In the genomic region with DNA sequence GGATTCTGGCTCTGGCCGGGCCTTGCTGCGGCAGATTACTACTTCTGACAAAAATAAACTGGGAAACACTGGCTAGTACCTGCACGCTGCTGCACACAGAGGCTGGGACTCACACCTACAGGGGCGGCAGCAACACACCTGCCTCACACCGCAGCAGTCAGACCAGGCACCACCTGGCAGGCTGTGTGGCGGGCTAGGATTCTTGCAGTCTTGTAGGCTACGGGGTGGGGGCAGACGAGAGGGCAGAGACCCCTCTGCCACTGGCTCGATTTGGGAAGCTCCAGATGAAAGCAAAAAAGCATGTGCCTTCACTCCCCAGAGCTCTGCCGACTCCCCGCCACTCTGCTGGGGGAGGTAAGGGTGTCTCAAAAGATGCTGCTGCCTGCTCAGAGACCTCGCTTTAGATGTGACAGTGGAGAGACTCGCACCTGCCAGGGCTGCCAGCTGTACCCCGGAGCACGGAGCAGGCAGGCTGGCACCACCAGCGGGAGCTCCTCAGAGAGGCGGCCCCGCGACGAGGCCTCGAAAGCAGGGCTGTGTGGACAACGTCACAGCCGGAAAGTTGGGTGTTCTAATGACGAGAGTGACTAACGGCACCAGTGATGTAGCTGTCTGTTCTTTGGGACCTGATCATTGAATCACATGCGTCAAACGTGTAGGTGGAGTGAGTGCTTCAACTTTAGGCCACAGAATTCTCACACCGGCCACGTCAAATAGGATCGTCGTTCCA, we compare ENCODE assay signal across 22 cellular contexts.
"Had no signal": no experiment of that assay in that cellular context is flagged by ENCODE, and none has a peak within 500 bp of the region (broad histone marks: within the 10 kb centered on the region; RNA-seq: fewer than 3 reads in every experiment).

No MANE protein-coding gene starts in this region.

- DNase-seq: activated CD4-positive, alpha-beta memory T cell treated with anti-CD3 and anti-CD28 coated beads, Interleukin-2, amount 10 ng/mL, durations not matched to agents 7 days and 5 days; activated CD4-positive, alpha-beta T cell treated with anti-CD3 and anti-CD28 coated beads for 36 hours; activated CD4-positive, alpha-beta T cell treated with anti-CD3 and anti-CD28 coated beads, Interleukin-2, amount 50 U/mL, for 1 hour; activated effector memory CD4-positive, alpha-beta T cell treated with anti-CD3 and anti-CD28 coated beads, Interleukin-2, amount 50 U/mL, for 16 hours; activated naive CD4-positive, alpha-beta T cell treated with Interleukin-2 at 50 U/mL for 16 hours; activated naive CD8-positive, alpha-beta T cell treated with anti-CD3 and anti-CD28 coated beads, Interleukin-2, amount 50 U/mL, for 24 hours; activated T-cell treated with anti-CD3 and anti-CD28 coated beads, Interleukin-2, amount 50 U/mL, for 4 hours; amniotic stem cell; Kasumi-1; KBM-7; NCI-H1930; NCI-H2107; NCI-H446; NCI-H524; NCI-H774; SJCRH30; SK-N-SH; T-helper 1 cell had no signal

- ATAC-seq: activated CD4-positive, alpha-beta T cell treated with anti-CD3 and anti-CD28 coated beads for 36 hours; activated naive CD4-positive, alpha-beta T cell treated with anti-CD3 and anti-CD28 coated beads, Interleukin-2, amount 50 U/mL, for 72 hours; activated naive CD8-positive, alpha-beta T cell treated with anti-CD3 and anti-CD28 coated beads, Interleukin-2, amount 50 U/mL, for 24 hours; activated T-cell treated with anti-CD3 and anti-CD28 coated beads, Interleukin-2, amount 50 U/mL, for 4 hours; Right ventricle myocardium inferior had no signal

- H3K27ac ChIP-seq: SJCRH30, VCaP had no signal

- H3K9me3 Mint-ChIP-seq: activated CD4-positive, alpha-beta memory T cell treated with anti-CD3 and anti-CD28 coated beads, Interleukin-2, amount 10 ng/mL, durations not matched to agents 7 days and 5 days; activated naive CD4-positive, alpha-beta T cell treated with anti-CD3 and anti-CD28 coated beads, Interleukin-2, amount 50 U/mL, for 72 hours; activated naive CD8-positive, alpha-beta T cell treated with anti-CD3 and anti-CD28 coated beads, Interleukin-2, amount 50 U/mL, for 24 hours had no signal

- H3K9me3 ChIP-seq: SJCRH30, SK-N-SH had no signal

- H3K4me3 Mint-ChIP-seq: activated CD4-positive, alpha-beta memory T cell treated with anti-CD3 and anti-CD28 coated beads, Interleukin-2, amount 10 ng/mL, durations not matched to agents 7 days and 5 days; activated CD4-positive, alpha-beta T cell treated with anti-CD3 and anti-CD28 coated beads for 36 hours; activated naive CD8-positive, alpha-beta T cell treated with anti-CD3 and anti-CD28 coated beads, Interleukin-2, amount 50 U/mL, for 24 hours; activated T-cell treated with anti-CD3 and anti-CD28 coated beads, Interleukin-2, amount 50 U/mL, for 4 hours; brain had no signal

- H3K4me3 ChIP-seq: SJCRH30 had no signal

- H3K4me1 Mint-ChIP-seq: brain had no signal

- H3K4me2 ChIP-seq: SK-N-SH had no signal

- H3K36me3 ChIP-seq: SJCRH30 had no signal

- H3K27me3 ChIP-seq: SJCRH30 had no signal

- H3K4me1 ChIP-seq: SJCRH30 had no signal

- H3K27ac Mint-ChIP-seq: activated CD4-positive, alpha-beta memory T cell treated with anti-CD3 and anti-CD28 coated beads, Interleukin-2, amount 10 ng/mL, durations not matched to agents 7 days and 5 days; activated CD4-positive, alpha-beta T cell treated with anti-CD3 and anti-CD28 coated beads for 36 hours; activated naive CD4-positive, alpha-beta T cell treated with anti-CD3 and anti-CD28 coated beads, Interleukin-2, amount 50 U/mL, for 72 hours; activated naive CD8-positive, alpha-beta T cell treated with anti-CD3 and anti-CD28 coated beads, Interleukin-2, amount 50 U/mL, for 24 hours had no signal

- H3K27me3 Mint-ChIP-seq: activated CD4-positive, alpha-beta T cell treated with anti-CD3 and anti-CD28 coated beads for 36 hours; activated naive CD8-positive, alpha-beta T cell treated with anti-CD3 and anti-CD28 coated beads, Interleukin-2, amount 50 U/mL, for 24 hours; brain had no signal

- H3K9ac ChIP-seq: SK-N-SH had no signal
